In the genomic region with DNA sequence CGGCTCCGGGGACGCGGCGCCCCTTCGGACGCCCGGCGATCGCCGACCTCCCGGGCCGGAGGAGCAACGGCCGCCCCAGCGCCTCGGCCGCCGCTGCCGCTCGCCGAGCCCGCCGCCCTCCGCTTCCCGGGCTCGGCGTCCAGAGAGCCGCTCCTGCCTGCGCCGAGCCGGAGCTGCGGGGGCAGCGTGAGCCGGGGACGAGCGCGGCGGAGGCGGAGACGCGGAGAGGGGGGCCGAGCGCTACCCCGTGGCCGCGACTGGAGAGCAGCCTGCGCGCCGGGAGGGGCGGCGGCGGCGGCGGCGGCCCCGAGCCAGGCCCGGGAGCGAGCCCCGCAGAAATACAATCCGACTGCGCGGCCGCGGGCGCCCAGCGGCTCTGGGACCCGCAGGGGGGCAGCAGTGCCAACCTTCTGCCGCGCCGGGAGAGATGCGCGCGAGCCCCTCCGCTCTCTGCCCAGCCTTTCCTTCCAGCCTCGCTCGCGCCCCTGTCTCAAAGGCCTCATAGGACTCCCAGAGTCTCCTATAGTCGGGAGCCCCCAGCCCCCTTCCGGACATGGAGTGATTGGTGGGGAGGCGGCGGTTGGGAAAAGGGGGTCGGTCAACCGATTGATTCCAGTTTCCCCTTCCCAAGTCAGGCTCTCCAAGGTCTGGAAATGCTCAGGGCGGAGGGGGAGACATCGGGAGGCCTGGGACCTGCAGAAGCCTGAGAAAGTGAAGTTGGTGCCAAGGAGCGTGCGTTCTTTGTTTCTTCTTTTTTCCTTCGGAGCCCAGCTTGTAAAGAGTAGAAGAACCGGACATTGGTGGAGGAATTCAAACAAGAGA, we compare ENCODE assay signal across 9 cellular contexts. TPM values are rescaled to one million over a fixed set of nuclear protein-coding genes. Genes with fewer than 3 reads are reported as not detected.
DNase-seq lines count a peak whose midpoint lies in the region; ATAC-seq and TF ChIP-seq lines count a peak whose summit lies in the region.
"Had no signal": no experiment of that assay in that cellular context is flagged by ENCODE, and none has a peak within 500 bp of the region (broad histone marks: within the 10 kb centered on the region; RNA-seq: fewer than 3 reads in every experiment).

No MANE protein-coding gene starts in this region.

- no peaks in the 10 kb centered on the region for H3K9me3 Mint-ChIP-seq in activated naive CD8-positive, alpha-beta T cell treated with anti-CD3 and anti-CD28 coated beads, Interleukin-2, amount 50 U/mL, for 24 hours
- H3K9me3 Mint-ChIP-seq in HFFc6: peaks cover 45% of the 10 kb centered on the region

- peak; percentile 48 for ATAC-seq in activated naive CD8-positive, alpha-beta T cell treated with anti-CD3 and anti-CD28 coated beads, Interleukin-2, amount 50 U/mL, for 24 hours
- ATAC-seq in GM21360 (IDR thresholded peaks at IDR 0.05; ENCODE audit: unreplicated experiment): no peak
- ATAC-seq: K562 had no signal

- H3K36me3 ChIP-seq in iPS-15b (ENCODE audit: control insufficient read depth, insufficient read depth, low read length) (no peaks in the 10 kb centered on the region), sigmoid colon (no peaks in the 10 kb centered on the region)

- H3K36me3 Mint-ChIP-seq in activated naive CD8-positive, alpha-beta T cell treated with anti-CD3 and anti-CD28 coated beads, Interleukin-2, amount 50 U/mL, for 24 hours (ENCODE audit: low read depth): no peaks in the 10 kb centered on the region
- H3K36me3 Mint-ChIP-seq in HFFc6 (ENCODE audit: low read depth): no peaks in the 10 kb centered on the region

- peak overlapping the region; percentile 69 for H3K4me3 ChIP-seq in iPS-15b (ENCODE audit: low read depth, low read length)
- H3K4me3 ChIP-seq in sigmoid colon: peak overlapping the region in 3 of 4 donors; percentile 45 to 54 (median 48)
- H3K4me3 ChIP-seq: K562 had no signal

- H3K9me3 ChIP-seq in iPS-15b (ENCODE audit: control insufficient read depth, insufficient read depth, low read length) (no peaks in the 10 kb centered on the region), sigmoid colon (no peaks in the 10 kb centered on the region)

- CTCF ChIA-PET in GM10248 (lab: Yijun Ruan, JAX): no interaction called here

- peaks cover 7% of the 10 kb centered on the region for H3K27me3 Mint-ChIP-seq in activated naive CD8-positive, alpha-beta T cell treated with anti-CD3 and anti-CD28 coated beads, Interleukin-2, amount 50 U/mL, for 24 hours
- no peaks in the 10 kb centered on the region; the same call in 1 of the 2 replicates for H3K27me3 Mint-ChIP-seq in HFFc6 (ENCODE audit: insufficient read depth)

- H3K4me3 Mint-ChIP-seq in activated naive CD8-positive, alpha-beta T cell treated with anti-CD3 and anti-CD28 coated beads, Interleukin-2, amount 50 U/mL, for 24 hours: peak overlapping the region; percentile 43
- no peak overlapping the region for H3K4me3 Mint-ChIP-seq in HFFc6

- TF ChIP-seq EP300 in sigmoid colon (IDR thresholded peaks at IDR 0.05): no peak

- intact Hi-C loops in sigmoid colon (cut with DNase I): loop anchor here (5.0 kb wide), 1 partner anchor 532 kb away; no protein-coding TSS in a partner anchor

- TF ChIP-seq POLR2A in sigmoid colon (IDR thresholded peaks at IDR 0.05): no peak
- no peak for TF ChIP-seq POLR2A in erythroblast (IDR thresholded peaks at IDR 0.05; ENCODE audit: low read length)

- TF ChIP-seq CTCF in GM10248 (IDR thresholded peaks at IDR 0.05; ENCODE audit: control extremely low read depth, extremely low read depth, low read depth, missing control alignments) (peak; percentile 8), sigmoid colon (IDR thresholded peaks at IDR 0.05) (no peak), HFFc6 (IDR thresholded peaks at IDR 0.05) (no peak)

- POLR2A ChIA-PET in GM10248 (lab: Yijun Ruan, JAX): no interaction called here

- DNase-seq in GM10248 (ENCODE audit: extremely low spot score) (no peak), NCI-H82 (lab: John Stamatoyannopoulos, UW) (peak; percentile 86), sigmoid colon (no peak), HFFc6 (no peak), erythroblast (lab: John Stamatoyannopoulos, UW) (no peak)
- peak; percentile 52 for DNase-seq in activated naive CD8-positive, alpha-beta T cell treated with anti-CD3 and anti-CD28 coated beads, Interleukin-2, amount 50 U/mL, for 24 hours

- H3K27me3 ChIP-seq in iPS-15b (ENCODE audit: control insufficient read depth, insufficient read depth, low read length) (peaks cover 47% of the 10 kb centered on the region), sigmoid colon (peaks cover 12 to 91% (median 48%) of the 10 kb centered on the region in 3 donors)

- H3K27ac ChIP-seq in sigmoid colon: peak overlapping the region in 3 of 4 donors; percentile 24 to 36 (median 32)

- peaks cover 22% of the 10 kb centered on the region for H3K4me1 Mint-ChIP-seq in activated naive CD8-positive, alpha-beta T cell treated with anti-CD3 and anti-CD28 coated beads, Interleukin-2, amount 50 U/mL, for 24 hours
- H3K4me1 Mint-ChIP-seq in HFFc6 (ENCODE audit: low read depth): no peaks in the 10 kb centered on the region

- H3K4me1 ChIP-seq in iPS-15b (ENCODE audit: control insufficient read depth, insufficient read depth, low read length): peaks cover 6% of the 10 kb centered on the region
- peaks cover 0 to 32% (median 30%) of the 10 kb centered on the region in 4 donors for H3K4me1 ChIP-seq in sigmoid colon

- no peak overlapping the region for H3K27ac Mint-ChIP-seq in activated naive CD8-positive, alpha-beta T cell treated with anti-CD3 and anti-CD28 coated beads, Interleukin-2, amount 50 U/mL, for 24 hours
- no peak overlapping the region for H3K27ac Mint-ChIP-seq in HFFc6

- H3K9ac ChIP-seq in iPS-15b (ENCODE audit: low read depth, low read length): no peak overlapping the region

- WGBS in sigmoid colon, 2 donors: 6% methylated on average over 90 of the region's 90 CpGs

RNA-seq across cellular contexts. Expression of a gene that starts 1.0 kb away (rescaled TPM):
- total RNA-seq in sigmoid colon: under 1 TPM; 0.66 to 0.83 (median 0.76) TPM
- polyA plus RNA-seq in sigmoid colon: 1 to 10 TPM in 1 of 3 donors, under 1 TPM in 2; under 0.01 to 1.9 (median under 0.01) TPM
- under 1 TPM in 2 of 6 experiments, not detected in 4; 0.03 TPM for total RNA-seq in HFFc6 (2021; fragmentation: NEBNext Ultra II Directional; extraction: Animal tissue kit (Norgen Biotek cat#: 25700))
- polyA plus RNA-seq: K562 had no signal

Comparison
In these comparisons a context has a peak if more than half of its experiments do, and no peak if none do; other contexts are left out.
1. DNase-seq: peak in NCI-H82 (single experiment) and activated naive CD8-positive, alpha-beta T cell treated with anti-CD3 and anti-CD28 coated beads, Interleukin-2, amount 50 U/mL, for 24 hours (single experiment); none in GM10248 (single experiment), sigmoid colon (single experiment), HFFc6 (single experiment) and erythroblast (0 of 2).